ENCODE assay signal across 8 cellular contexts in the genomic region with DNA sequence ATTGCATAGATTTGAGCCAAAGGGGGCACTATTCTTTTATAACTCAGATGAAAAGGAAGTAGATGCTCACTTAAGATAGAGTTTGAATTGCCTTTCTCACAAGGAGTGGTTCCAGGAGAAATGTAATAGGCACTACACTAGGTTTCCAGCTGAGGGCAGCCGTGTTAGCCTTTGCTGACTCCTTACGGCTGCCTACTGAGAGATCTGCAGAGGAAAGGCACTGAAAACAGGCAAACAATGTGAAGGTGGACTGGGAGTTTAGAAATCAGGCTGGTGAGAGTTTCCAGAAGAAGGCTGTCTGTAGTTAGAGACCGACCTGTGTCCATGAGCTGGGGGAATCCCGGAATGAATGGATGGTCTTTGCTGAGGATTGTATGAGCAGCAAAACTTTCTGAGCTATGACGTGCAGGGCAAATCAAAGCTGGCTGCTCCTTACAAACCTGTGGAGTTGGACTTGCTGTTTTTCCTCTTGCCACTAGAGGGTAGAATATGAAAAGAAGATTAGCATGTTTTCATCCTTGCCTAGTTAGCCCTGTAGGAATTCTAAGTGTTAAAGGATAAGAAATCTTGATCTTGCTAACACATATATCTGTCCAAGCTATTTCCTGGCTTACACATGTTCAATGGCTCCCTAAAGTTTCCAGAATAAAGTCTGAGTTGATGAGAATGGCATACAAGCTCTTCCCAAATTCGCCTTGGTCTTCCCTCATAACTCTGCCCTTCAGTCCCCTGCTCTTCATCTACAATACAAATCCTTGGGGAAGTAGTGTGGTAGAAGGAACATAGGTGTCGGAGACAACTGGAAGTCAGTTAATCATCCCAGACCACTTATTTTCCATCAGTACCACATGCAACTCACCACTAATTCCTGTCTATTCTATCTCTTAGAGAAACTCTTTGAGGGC. TPM values are rescaled to one million over a fixed set of nuclear protein-coding genes. Genes with fewer than 3 reads are reported as not detected.
DNase-seq lines count a peak whose midpoint lies in the region; ATAC-seq and TF ChIP-seq lines count a peak whose summit lies in the region.

No MANE protein-coding gene starts in this region.

- H3K4me1 Mint-ChIP-seq in T-cell (no peaks in the 10 kb centered on the region), progenitor cell of endocrine pancreas (ENCODE audit: low read depth) (no peaks in the 10 kb centered on the region)

- no peak overlapping the region for H3K27ac Mint-ChIP-seq in T-cell
- no peak overlapping the region for H3K27ac Mint-ChIP-seq in progenitor cell of endocrine pancreas

- H3K9me3 Mint-ChIP-seq in T-cell (no peaks in the 10 kb centered on the region), progenitor cell of endocrine pancreas (ENCODE audit: low read depth) (no peaks in the 10 kb centered on the region)

- H3K4me3 Mint-ChIP-seq in T-cell, result no peak overlapping the region
- H3K4me3 Mint-ChIP-seq in progenitor cell of endocrine pancreas (ENCODE audit: low read depth), result no peak overlapping the region

- peak; percentile 79 for DNase-seq in AG10803 (ENCODE audit: low read depth)
- DNase-seq in NCI-H1436 treated with DMSO at 0.1 percent for 48 hours (lab: John Stamatoyannopoulos, UW), result peak; percentile 36
- peak; percentile 22 to 65 (median 46) for DNase-seq in T-cell
- DNase-seq in anterior cingulate cortex (lab: John Stamatoyannopoulos, UW), result peak in 45 of 58 donors; percentile 2 to 69 (median 37)
- DNase-seq in right atrium auricular region (ENCODE audit: low spot score), result peak; percentile 70
- peak; percentile 29 for DNase-seq in progenitor cell of endocrine pancreas (ENCODE audit: low spot score, unreplicated experiment)

- peak overlapping the region in 1 of 2 donors; percentile 67 for H3K27ac ChIP-seq in right atrium auricular region

- TF ChIP-seq CTCF in AG10803 (conservative IDR thresholded peaks at IDR 0.05; ENCODE audit: low read length) (peak; percentile 80), right atrium auricular region (IDR thresholded peaks at IDR 0.05) (peak; percentile 49 to 90), progenitor cell of endocrine pancreas (IDR thresholded peaks at IDR 0.05; ENCODE audit: unreplicated experiment) (peak; percentile 70)

- CTCF ChIA-PET in T-cell (lab: Charles Lee), result interaction anchor here (0.5 to 2.1 kb wide), 38 partner anchors 9 to 724 kb away, joined by 3 to 22 read pairs (median 4); partner anchors contain the start of genes NUFIP2 (in 1 of the 2) and SSH2 (in 1 of the 2)

- H3K27me3 Mint-ChIP-seq in T-cell (no peaks in the 10 kb centered on the region), progenitor cell of endocrine pancreas (peaks cover 7% of the 10 kb centered on the region)

- H3K36me3 ChIP-seq in right atrium auricular region, result no peaks in the 10 kb centered on the region

- POLR2A ChIA-PET in T-cell (lab: Charles Lee), result interaction anchor here in 1 of 2 donors (1.0 kb wide), 1 partner anchor 8 kb away, joined by 3 read pairs; no protein-coding TSS in a partner anchor

- H3K9me3 ChIP-seq in right atrium auricular region, result no peaks in the 10 kb centered on the region

- H3K27me3 ChIP-seq in right atrium auricular region, result no peaks in the 10 kb centered on the region

- H3K4me1 ChIP-seq in right atrium auricular region, result peaks cover 0 to 9% of the 10 kb centered on the region in 2 donors

- H3K36me3 Mint-ChIP-seq in T-cell (no peaks in the 10 kb centered on the region), progenitor cell of endocrine pancreas (ENCODE audit: insufficient read depth) (no peaks in the 10 kb centered on the region)

- H3K4me3 ChIP-seq in AG10803 (ENCODE audit: low read length), result peak overlapping the region; percentile 36; the same call in 1 of the 2 replicates
- peak overlapping the region in 1 of 2 donors; percentile 20 for H3K4me3 ChIP-seq in right atrium auricular region

- ATAC-seq in GM21529 (IDR thresholded peaks at IDR 0.05; ENCODE audit: unreplicated experiment) (peak; percentile 53), T-cell (replicated peaks in 1 of 4) (peak; percentile 95 to 98 (median 97)), HG03135 (IDR thresholded peaks at IDR 0.05; ENCODE audit: unreplicated experiment) (no peak)

RNA-seq across cellular contexts. Expression of gene TAOK1, which starts 20.1 kb away (rescaled TPM):
- total RNA-seq in T-cell, result 10 to 100 TPM; 57.7 to 63.4 (median 61.7) TPM
- 10 to 100 TPM; 42.9 to 45.1 TPM for total RNA-seq in right atrium auricular region
- total RNA-seq in progenitor cell of endocrine pancreas, result 89.1 and 90.3 TPM in 2 replicates

Comparison
In these comparisons a context has a peak if more than half of its experiments do, and no peak if none do; other contexts are left out.
1. DNase-seq: peak in every context shown above with its lines; median percentile 79 in AG10803; 70 in right atrium auricular region; 46 in T-cell; 37 in anterior cingulate cortex; 36 in NCI-H1436 treated with DMSO at 0.1 percent for 48 hours; 29 in progenitor cell of endocrine pancreas.